In genomic region chr9:34379334-34380033, GRCh38 we compare ENCODE assay signal across 1 cellular context.
A peak's percentile ranks its signal among the peaks of the same experiment; 100 is the strongest.
TF ChIP-seq lines count a peak whose summit lies in the region.

No MANE protein-coding gene starts in this region.

TF ChIP-seq in HepG2, 621 proteins besides CTCF, POLR2A, EP300 and RAD21 (continued from another document):
- TF ChIP-seq ARID4A (CRISPR knock-in tag; IDR thresholded peaks at IDR 0.05; ENCODE audit: borderline replicate concordance) (peak; percentile 58; the same call in 1 of the 2 replicates), ZNF235 (CRISPR knock-in tag; IDR thresholded peaks at IDR 0.05; ENCODE audit: borderline replicate concordance) (no peak), ZEB1 (IDR thresholded peaks at IDR 0.05; ENCODE audit: insufficient replicate concordance, low read depth) (no peak), NRL (CRISPR knock-in tag; IDR thresholded peaks at IDR 0.05; ENCODE audit: borderline replicate concordance) (no peak), TBL1XR1 (IDR thresholded peaks at IDR 0.05; ENCODE audit: borderline replicate concordance, low read length, partially characterized antibody) (no peak), ZMYM2 (CRISPR knock-in tag; IDR thresholded peaks at IDR 0.05) (no peak), BCL3 (CRISPR knock-in tag; IDR thresholded peaks at IDR 0.05) (no peak)
